24 cellular contexts compared by ENCODE assay signal in genomic region chr16:57382535-57383275, GRCh38. TPM values are rescaled to one million over a fixed set of nuclear protein-coding genes. Genes with fewer than 3 reads are reported as not detected.
A peak's percentile ranks its signal among the peaks of the same experiment; 100 is the strongest.
DNase-seq lines count a peak whose midpoint lies in the region; ATAC-seq and TF ChIP-seq lines count a peak whose summit lies in the region.
"Had no signal": no experiment of that assay in that cellular context is flagged by ENCODE, and none has a peak within 500 bp of the region (broad histone marks: within the 10 kb centered on the region; RNA-seq: fewer than 3 reads in every experiment).

No MANE protein-coding gene starts in this region.

- no peaks in the 10 kb centered on the region for H3K9me3 Mint-ChIP-seq in activated B cell treated with CpG ODN at 0.5 μM for 24 hours
- no peaks in the 10 kb centered on the region for H3K9me3 Mint-ChIP-seq in effector memory CD8-positive, alpha-beta T cell

- intact Hi-C loops in activated B cell treated with CpG ODN at 0.5 μM for 24 hours (cut with micrococcal nuclease): no loop called here

- ATAC-seq in activated B cell treated with CpG ODN at 0.5 μM for 24 hours (ENCODE audit: low read depth): no peak
- ATAC-seq in effector memory CD8-positive, alpha-beta T cell (replicated peaks): no peak
- ATAC-seq: K562 had no signal

- H2BK5ac ChIP-seq in mesenchymal stem cell (ENCODE audit: low read depth, low read length, poor library complexity, severe bottlenecking): no peak overlapping the region

- no peak overlapping the region for H3K4me3 ChIP-seq in BLaER1 treated with 17β-estradiol and CSF1 and Interleukin-3, amounts not matched to agents 10 nM and 100 nM
- H3K4me3 ChIP-seq in GM12864 (ENCODE audit: low read depth, low read length): no peak overlapping the region
- H3K4me3 ChIP-seq in mesenchymal stem cell (ENCODE audit: insufficient read depth in 1 of 2, low read depth in 1 of 2, low read length in 2 of 2): no peak overlapping the region
- H3K4me3 ChIP-seq: hepatocyte, K562, lung, stomach had no signal

- peak; percentile 2 for TF ChIP-seq CTCF in GM12864 (IDR thresholded peaks at IDR 0.05; ENCODE audit: low read depth, low read length, missing control alignments)
- TF ChIP-seq CTCF in activated B cell treated with CpG ODN at 0.5 μM for 24 hours (IDR thresholded peaks at IDR 0.05): no peak

- H3K27ac ChIP-seq in BLaER1 treated with 17β-estradiol and CSF1 and Interleukin-3, amounts not matched to agents 10 nM and 100 nM: no peak overlapping the region
- no peak overlapping the region for H3K27ac ChIP-seq in mesenchymal stem cell (ENCODE audit: low read length, poor library complexity, severe bottlenecking)
- H3K27ac ChIP-seq: parathyroid adenoma had no signal

- H3K27me3 Mint-ChIP-seq in activated B cell treated with CpG ODN at 0.5 μM for 24 hours: no peaks in the 10 kb centered on the region
- peaks cover 0 to 7% of the 10 kb centered on the region in 2 donors for H3K27me3 Mint-ChIP-seq in effector memory CD8-positive, alpha-beta T cell

- peak overlapping the region; percentile 65 for H2BK15ac ChIP-seq in mesenchymal stem cell (ENCODE audit: low read depth, poor library complexity, severe bottlenecking)

- H3K18ac ChIP-seq in mesenchymal stem cell (ENCODE audit: low read depth in 1 of 2, low read length in 2 of 2): no peak overlapping the region

- no peak overlapping the region for H3K14ac ChIP-seq in mesenchymal stem cell (ENCODE audit: low read length in 2 of 2)

- no peaks in the 10 kb centered on the region for H3K36me3 Mint-ChIP-seq in activated B cell treated with CpG ODN at 0.5 μM for 24 hours (ENCODE audit: low read depth)
- no peaks in the 10 kb centered on the region for H3K36me3 Mint-ChIP-seq in effector memory CD8-positive, alpha-beta T cell (ENCODE audit: insufficient read depth)

- H3K23ac ChIP-seq in mesenchymal stem cell (ENCODE audit: low read length in 2 of 2): no peak overlapping the region

- H4K91ac ChIP-seq in mesenchymal stem cell (ENCODE audit: low read length): no peak overlapping the region

- H2BK120ac ChIP-seq in mesenchymal stem cell (ENCODE audit: low read depth, low read length): no peak overlapping the region

- H3K9me3 ChIP-seq in BLaER1 treated with 17β-estradiol and CSF1 and Interleukin-3, amounts not matched to agents 10 nM and 100 nM (replicated peaks in 1 of 11): no peaks in the 10 kb centered on the region
- H3K9me3 ChIP-seq in mesenchymal stem cell (ENCODE audit: control insufficient read depth, low read length): no peaks in the 10 kb centered on the region
- H3K9me3 ChIP-seq: stomach had no signal

- WGBS in mesenchymal stem cell: 91% methylated on average over 15 of the region's 16 CpGs

- H4K20me1 ChIP-seq in BLaER1 treated with 17β-estradiol and CSF1 and Interleukin-3, amounts not matched to agents 10 nM and 100 nM: peaks cover 0 to 9% (median 0%) of the 10 kb centered on the region in 11 experiments; a peak in 3 of 22 replicates

- H2AFZ ChIP-seq in mesenchymal stem cell (ENCODE audit: low read depth, low read length): no peak overlapping the region
- H2AFZ ChIP-seq: hepatocyte, parathyroid adenoma had no signal

- POLR2A ChIA-PET in activated B cell treated with CpG ODN at 0.5 μM for 24 hours (lab: Charles Lee): no interaction called here

- H3K79me1 ChIP-seq in mesenchymal stem cell (replicated peaks; ENCODE audit: low read length, poor library complexity, severe bottlenecking): peaks cover 26% of the 10 kb centered on the region

- H3K36me3 ChIP-seq in BLaER1 treated with 17β-estradiol and CSF1 and Interleukin-3, amounts not matched to agents 10 nM and 100 nM: no peaks in the 10 kb centered on the region
- H3K36me3 ChIP-seq in mesenchymal stem cell (ENCODE audit: control insufficient read depth in 1 of 2, insufficient read depth in 2 of 2, low read depth in 1 of 2, low read length in 2 of 2): peaks cover 0 to 43% of the 10 kb centered on the region in 2 experiments

- H4K8ac ChIP-seq in mesenchymal stem cell (ENCODE audit: low read length): no peak overlapping the region

- no peak overlapping the region for H3K9ac ChIP-seq in BLaER1 treated with 17β-estradiol and CSF1 and Interleukin-3, amounts not matched to agents 10 nM and 100 nM
- H3K9ac ChIP-seq in mesenchymal stem cell (ENCODE audit: low read length): no peak overlapping the region
- H3K9ac ChIP-seq: parathyroid adenoma had no signal

- peak overlapping the region; percentile 66 for H3K27ac Mint-ChIP-seq in activated B cell treated with CpG ODN at 0.5 μM for 24 hours
- H3K27ac Mint-ChIP-seq in effector memory CD8-positive, alpha-beta T cell: peak overlapping the region in 1 of 2 donors; percentile 19

- H3K4ac ChIP-seq in mesenchymal stem cell (ENCODE audit: low read depth in 1 of 2, low read length in 2 of 2): no peak overlapping the region

- peak overlapping the region in 10 of 11 experiments; percentile 64 to 96 (median 84); a peak in 19 of 22 replicates for H3K4me2 ChIP-seq in BLaER1 treated with 17β-estradiol and CSF1 and Interleukin-3, amounts not matched to agents 10 nM and 100 nM
- no peak overlapping the region for H3K4me2 ChIP-seq in mesenchymal stem cell (ENCODE audit: low read length, poor library complexity, severe bottlenecking)
- H3K4me2 ChIP-seq: hepatocyte had no signal

- H3K4me1 Mint-ChIP-seq in activated B cell treated with CpG ODN at 0.5 μM for 24 hours: peaks cover 70% of the 10 kb centered on the region
- peaks cover 0 to 7% of the 10 kb centered on the region in 2 donors for H3K4me1 Mint-ChIP-seq in effector memory CD8-positive, alpha-beta T cell (ENCODE audit: low read depth in 2 of 2)

- H2AK5ac ChIP-seq in mesenchymal stem cell (ENCODE audit: low read length, severe bottlenecking): no peak overlapping the region

- no peak overlapping the region for H3K4me3 Mint-ChIP-seq in activated B cell treated with CpG ODN at 0.5 μM for 24 hours
- no peak overlapping the region for H3K4me3 Mint-ChIP-seq in effector memory CD8-positive, alpha-beta T cell

- H3K27me3 ChIP-seq in BLaER1 treated with 17β-estradiol and CSF1 and Interleukin-3, amounts not matched to agents 10 nM and 100 nM: peaks cover 14 to 25% (median 18%) of the 10 kb centered on the region in 11 experiments; a peak in 21 of 22 replicates
- H3K27me3 ChIP-seq in mesenchymal stem cell (ENCODE audit: control insufficient read depth in 1 of 2, insufficient read depth in 1 of 2, low read length in 2 of 2): peaks cover 0 to 6% of the 10 kb centered on the region in 2 experiments
- H3K27me3 ChIP-seq: hepatocyte, stomach had no signal

- DNase-seq in GM12864 (ENCODE audit: low read depth): no peak
- DNase-seq in activated B cell treated with CpG ODN at 0.5 μM for 24 hours: no peak
- DNase-seq in mesenchymal stem cell: no peak
- DNase-seq in islet precursor cell: no peak
- DNase-seq in stimulated activated CD4-positive, alpha-beta T cell treated with anti-CD3 and anti-CD28 coated beads, Interleukin-4, amount 100 ng/mL, for 4 hours: no peak
- DNase-seq in activated T-cell treated with anti-CD3 and anti-CD28 coated beads for 4 hours: no peak
- no peak for DNase-seq in effector memory CD8-positive, alpha-beta T cell
- DNase-seq: activated CD4-positive, alpha-beta T cell treated with anti-CD3 and anti-CD28 coated beads for 48 hours; activated CD8-positive, alpha-beta memory T cell treated with anti-CD3 and anti-CD28 coated beads, Interleukin-2, amount 50 U/mL, for 48 hours; activated gamma-delta T cell treated with Interleukin-2 at 50 U/mL for 16 hours; anterior cingulate cortex; cerebellar nuclear complex; GDM1; NCI-H2029; RPMI8226; stomach; SW 1271 had no signal

- CTCF ChIA-PET in activated B cell treated with CpG ODN at 0.5 μM for 24 hours (lab: Charles Lee): no interaction called here

- H3K4me1 ChIP-seq in BLaER1 treated with 17β-estradiol and CSF1 and Interleukin-3, amounts not matched to agents 10 nM and 100 nM: peaks cover 43 to 82% (median 77%) of the 10 kb centered on the region in 10 experiments
- peaks cover 30% of the 10 kb centered on the region for H3K4me1 ChIP-seq in mesenchymal stem cell (ENCODE audit: control insufficient read depth, insufficient read depth, low read depth, low read length)
- H3K4me1 ChIP-seq: parathyroid adenoma had no signal

- H2BK12ac ChIP-seq in mesenchymal stem cell (ENCODE audit: low read length in 2 of 2): no peak overlapping the region

RNA-seq across cellular contexts. Expression of gene CX3CL1, which starts 10.4 kb away (rescaled TPM):
- 0.27 and 0.31 TPM in 2 replicates for total RNA-seq in activated B cell treated with CpG ODN at 0.5 μM for 24 hours
- polyA plus RNA-seq in mesenchymal stem cell (2013, experiment 1 of 2): 1.5 TPM
- 1.5 TPM for polyA plus RNA-seq in mesenchymal stem cell (2013, experiment 2 of 2)
- polyA plus RNA-seq: K562 had no signal

RNA-seq across cellular contexts. Expression of gene CCL17, which starts 21.9 kb away (rescaled TPM):
- 6.7 and 7.0 TPM in 2 replicates for total RNA-seq in activated B cell treated with CpG ODN at 0.5 μM for 24 hours
- not detected for polyA plus RNA-seq in mesenchymal stem cell (2013, experiment 1 of 2)
- polyA plus RNA-seq in mesenchymal stem cell (2013, experiment 2 of 2): not detected
- total RNA-seq: hepatocyte, K562, stomach had no signal
- polyA plus RNA-seq: BJ, hepatocyte, K562 had no signal

RNA-seq across cellular contexts. Expression of gene CCL22, which starts 24.1 kb away (rescaled TPM):
- total RNA-seq in activated B cell treated with CpG ODN at 0.5 μM for 24 hours: 276 and 288 TPM in 2 replicates
- not detected for polyA plus RNA-seq in mesenchymal stem cell (2013, experiment 1 of 2)
- not detected for polyA plus RNA-seq in mesenchymal stem cell (2013, experiment 2 of 2)
- total RNA-seq: ureter had no signal
- polyA plus RNA-seq: BJ, hepatocyte had no signal
